ENCODE assay signal across 22 cellular contexts in genomic region chr1:245290836-245291235, GRCh38.
A peak's percentile ranks its signal among the peaks of the same experiment; 100 is the strongest.
DNase-seq lines count a peak whose midpoint lies in the region; ATAC-seq and TF ChIP-seq lines count a peak whose summit lies in the region.
"Had no signal": no experiment of that assay in that cellular context is flagged by ENCODE, and none has a peak within 500 bp of the region (broad histone marks: within the 10 kb centered on the region; RNA-seq: fewer than 3 reads in every experiment).

No MANE protein-coding gene starts in this region.

- H3K9me3 ChIP-seq in neuronal stem cell (replicated peaks in 1 of 2; ENCODE audit: control insufficient read depth in 2 of 2, insufficient read depth in 1 of 2, low read depth in 1 of 2, low read length in 2 of 2): no peaks in the 10 kb centered on the region
- H3K9me3 ChIP-seq: BLaER1 treated with 17β-estradiol and CSF1 and Interleukin-3, amounts not matched to agents 10 nM and 100 nM; breast epithelium; HAP-1; neutrophil; suprapubic skin had no signal

- H4K8ac ChIP-seq in neuronal stem cell (ENCODE audit: low read depth, low read length): no peak overlapping the region

- H3K27ac ChIP-seq in neuronal stem cell (replicated peaks; ENCODE audit: low read length): no peak overlapping the region
- H3K27ac ChIP-seq: BLaER1 treated with 17β-estradiol and CSF1 and Interleukin-3, amounts not matched to agents 10 nM and 100 nM; breast epithelium; coronary artery; neutrophil; suprapubic skin had no signal

- no peak overlapping the region for H3K4me2 ChIP-seq in neuronal stem cell (ENCODE audit: insufficient read depth, low read length, poor library complexity, severe bottlenecking)
- H3K4me2 ChIP-seq: BLaER1 treated with 17β-estradiol and CSF1 and Interleukin-3, amounts not matched to agents 10 nM and 100 nM had no signal

- DNase-seq in MV-4-11 (lab: John Stamatoyannopoulos, UW) (peak; percentile 15), astrocyte of the spinal cord (ENCODE audit: low read depth, low spot score) (peak; percentile 16), left cardiac atrium (no peak), neuronal stem cell (ENCODE audit: low spot score) (no peak), HuH-7 (ENCODE audit: low spot score) (no peak), GM10248 (ENCODE audit: extremely low spot score) (no peak)
- DNase-seq: activated CD8-positive, alpha-beta T cell treated with anti-CD3 and anti-CD28 coated beads, Interleukin-2, amount 10 ng/mL, durations not matched to agents 7 days and 5 days; activated gamma-delta T cell; activated T-cell treated with anti-CD3 and anti-CD28 coated beads for 4 hours; COR-L47; DMS79; NCI-H187 treated with DMSO at 0.1 percent for 48 hours; stimulated activated CD4-positive, alpha-beta T cell treated with anti-CD3 and anti-CD28 coated beads, Interleukin-1b, Interleukin-23, amount 100 ng/mL, for 48 hours; T-helper 17 cell had no signal

- TF ChIP-seq CTCF in astrocyte of the spinal cord (IDR thresholded peaks at IDR 0.05; ENCODE audit: low read depth, low read length) (no peak), GM10248 (IDR thresholded peaks at IDR 0.05; ENCODE audit: control extremely low read depth, extremely low read depth, low read depth, missing control alignments) (no peak)

- H2BK15ac ChIP-seq in neuronal stem cell (ENCODE audit: low read length): no peak overlapping the region

- H4K91ac ChIP-seq in neuronal stem cell (ENCODE audit: low read depth, low read length, poor library complexity): no peak overlapping the region

- no peak overlapping the region for H2BK120ac ChIP-seq in neuronal stem cell (ENCODE audit: low read depth, low read length)

- H3K27me3 ChIP-seq in neuronal stem cell (ENCODE audit: control insufficient read depth in 3 of 3, insufficient read depth in 3 of 3, low read depth in 1 of 3, low read length in 3 of 3): no peaks in the 10 kb centered on the region
- H3K27me3 ChIP-seq: neutrophil, suprapubic skin had no signal

- no peaks in the 10 kb centered on the region for H3K79me1 ChIP-seq in neuronal stem cell (ENCODE audit: low read depth, low read length)

- no peak overlapping the region for H2BK5ac ChIP-seq in neuronal stem cell (ENCODE audit: low read length)

- no peaks in the 10 kb centered on the region for H3K36me3 ChIP-seq in neuronal stem cell (replicated peaks in 1 of 2; ENCODE audit: control insufficient read depth in 2 of 2, insufficient read depth in 2 of 2, low read length in 2 of 2)
- H3K36me3 ChIP-seq: BLaER1 treated with 17β-estradiol and CSF1 and Interleukin-3, amounts not matched to agents 10 nM and 100 nM; breast epithelium; HAP-1; neutrophil; suprapubic skin had no signal

- H3K4me3 ChIP-seq in astrocyte of the spinal cord (ENCODE audit: low read depth, low read length): no peak overlapping the region
- no peak overlapping the region for H3K4me3 ChIP-seq in neuronal stem cell (ENCODE audit: low read length in 2 of 2)
- H3K4me3 ChIP-seq: BLaER1 treated with 17β-estradiol and CSF1 and Interleukin-3, amounts not matched to agents 10 nM and 100 nM; breast epithelium; coronary artery; GM12878; HAP-1; suprapubic skin had no signal

- CTCF ChIA-PET in GM10248 (lab: Yijun Ruan, JAX): no interaction called here

- H3K4ac ChIP-seq in neuronal stem cell (ENCODE audit: low read length): no peak overlapping the region

- no peak overlapping the region for H3K18ac ChIP-seq in neuronal stem cell (ENCODE audit: low read length)

- no peak overlapping the region for H2BK12ac ChIP-seq in neuronal stem cell (ENCODE audit: low read length)

- no peak overlapping the region for H3K14ac ChIP-seq in neuronal stem cell (ENCODE audit: low read length)

- H3K4me1 ChIP-seq in neuronal stem cell (ENCODE audit: control insufficient read depth in 2 of 2, insufficient read depth in 1 of 2, low read depth in 1 of 2, low read length in 2 of 2): peaks cover 0 to 5% of the 10 kb centered on the region in 2 donors
- H3K4me1 ChIP-seq: BLaER1 treated with 17β-estradiol and CSF1 and Interleukin-3, amounts not matched to agents 10 nM and 100 nM; breast epithelium; HAP-1; suprapubic skin had no signal

- H2AFZ ChIP-seq in neuronal stem cell (ENCODE audit: low read length): peak overlapping the region; percentile 32

- peak; percentile 54 to 55 for ATAC-seq in left cardiac atrium
- no peak for ATAC-seq in GM19463 (IDR thresholded peaks at IDR 0.05; ENCODE audit: unreplicated experiment)
- ATAC-seq: activated CD8-positive, alpha-beta T cell treated with anti-CD3 and anti-CD28 coated beads, Interleukin-2, amount 10 ng/mL, durations not matched to agents 7 days and 5 days; GM12878; T-helper 17 cell had no signal

- in situ Hi-C loops in astrocyte of the spinal cord (cut with HindIII; ENCODE audit: low sequenced_read_pairs): no loop called here

- no peak overlapping the region for H3K23ac ChIP-seq in neuronal stem cell (ENCODE audit: low read depth, low read length, poor library complexity)

- POLR2A ChIA-PET in GM10248 (lab: Yijun Ruan, JAX): no interaction called here

- no peak overlapping the region for H3K9ac ChIP-seq in neuronal stem cell (ENCODE audit: low read depth, low read length, poor library complexity)
- H3K9ac ChIP-seq: BLaER1 treated with 17β-estradiol and CSF1 and Interleukin-3, amounts not matched to agents 10 nM and 100 nM had no signal

- H2AK5ac ChIP-seq in neuronal stem cell (ENCODE audit: low read depth, low read length): no peak overlapping the region

- intact Hi-C loops in left cardiac atrium (cut with DNase I): no loop called here

- no CpG with 5 or more reads among the region's 1 CpG for WGBS in neuronal stem cell (ENCODE audit: extremely low coverage in 2 of 2, insufficient read length in 2 of 2, insufficient replicate concordance in 1 of 2), 2 donors

Comparison
In these comparisons a context has a peak if more than half of its experiments do, and no peak if none do; other contexts are left out.
1. DNase-seq: peak in MV-4-11 (single experiment) and astrocyte of the spinal cord (single experiment); none in left cardiac atrium (single experiment), neuronal stem cell (single experiment), HuH-7 (single experiment) and GM10248 (single experiment).